ENCODE assay signal across 9 cellular contexts in genomic region chr14:73888460-73888725, GRCh38. TPM values are rescaled to one million over a fixed set of nuclear protein-coding genes. Genes with fewer than 3 reads are reported as not detected.
A peak's percentile ranks its signal among the peaks of the same experiment; 100 is the strongest.
DNase-seq lines count a peak whose midpoint lies in the region; ATAC-seq and TF ChIP-seq lines count a peak whose summit lies in the region.
"Had no signal": no experiment of that assay in that cellular context is flagged by ENCODE, and none has a peak within 500 bp of the region (broad histone marks: within the 10 kb centered on the region; RNA-seq: fewer than 3 reads in every experiment).

No MANE protein-coding gene starts in this region.

- H3K4me3 ChIP-seq in SJSA1 = peak overlapping the region; percentile 79
- peak overlapping the region in 4 of 7 experiments; percentile 7 to 90 (median 78) for H3K4me3 ChIP-seq in skin epidermis
- no peak overlapping the region for H3K4me3 ChIP-seq in gastroesophageal sphincter

- ATAC-seq in gastroesophageal sphincter (no peak), GM19035 (IDR thresholded peaks at IDR 0.05; ENCODE audit: unreplicated experiment) (no peak)

- in situ Hi-C loops in KBM-7 (cut with MboI; ENCODE audit: low pct_unique_long_range_greater_than_20kb, low sequenced_read_pairs) = no loop called here

- intact Hi-C loops in activated CD4-positive, alpha-beta T cell treated with anti-CD3 and anti-CD28 coated beads, Interleukin-2, amount 10 ng/mL, durations not matched to agents 24 days and 14 days (cut with micrococcal nuclease) = loop anchor here (5.0 kb wide), 4 partner anchors 146 to 396 kb away; partner anchors contain the start of genes PNMA1 and RIOX1

- H3K27ac Mint-ChIP-seq in activated CD4-positive, alpha-beta T cell treated with anti-CD3 and anti-CD28 coated beads, Interleukin-2, amount 10 ng/mL, durations not matched to agents 24 days and 14 days = peak overlapping the region; percentile 99

- peaks cover 11% of the 10 kb centered on the region for H3K36me3 Mint-ChIP-seq in activated CD4-positive, alpha-beta T cell treated with anti-CD3 and anti-CD28 coated beads, Interleukin-2, amount 10 ng/mL, durations not matched to agents 24 days and 14 days (ENCODE audit: low read depth)

- peaks cover 41% of the 10 kb centered on the region for H3K4me1 Mint-ChIP-seq in activated CD4-positive, alpha-beta T cell treated with anti-CD3 and anti-CD28 coated beads, Interleukin-2, amount 10 ng/mL, durations not matched to agents 24 days and 14 days

- DNase-seq in activated CD4-positive, alpha-beta T cell treated with anti-CD3 and anti-CD28 coated beads, Interleukin-2, amount 10 ng/mL, durations not matched to agents 24 days and 14 days = no peak
- no peak for DNase-seq in activated CD4-positive, alpha-beta T cell treated with anti-CD3 and anti-CD28 coated beads for 4 hours
- DNase-seq in SJSA1 (ENCODE audit: low read depth in 1 of 2, low spot score in 2 of 2) (peak in 1 of 2 experiments; percentile 2), epithelial cell of prostate (ENCODE audit: low read depth, low spot score) (no peak), KBM-7 (no peak)
- DNase-seq: stimulated activated naive CD4-positive, alpha-beta T cell treated with Interleukin-2 at 50 U/mL for 16 hours had no signal

- 39 to 40% methylated on average over 3 of the region's 3 CpGs for WGBS in gastroesophageal sphincter (ENCODE audit: low coverage in 1 of 2), 2 donors

- TF ChIP-seq POLR2A in gastroesophageal sphincter (IDR thresholded peaks at IDR 0.05) = no peak

- TF ChIP-seq EP300 in gastroesophageal sphincter (IDR thresholded peaks at IDR 0.05) = no peak

- H3K4me1 ChIP-seq in SJSA1 (replicated peaks) = peaks cover 19% of the 10 kb centered on the region
- peaks cover 0 to 49% (median 7%) of the 10 kb centered on the region in 3 donors for H3K4me1 ChIP-seq in gastroesophageal sphincter

- H3K4me3 Mint-ChIP-seq in activated CD4-positive, alpha-beta T cell treated with anti-CD3 and anti-CD28 coated beads, Interleukin-2, amount 10 ng/mL, durations not matched to agents 24 days and 14 days = peak overlapping the region; percentile 84

- H3K9me3 ChIP-seq in SJSA1 (replicated peaks) (no peaks in the 10 kb centered on the region), gastroesophageal sphincter (no peaks in the 10 kb centered on the region)

- peaks cover 39% of the 10 kb centered on the region for H3K36me3 ChIP-seq in SJSA1
- peaks cover 0 to 8% of the 10 kb centered on the region in 2 donors for H3K36me3 ChIP-seq in gastroesophageal sphincter

- H3K27me3 ChIP-seq in SJSA1 (replicated peaks) (no peaks in the 10 kb centered on the region), gastroesophageal sphincter (no peaks in the 10 kb centered on the region)

- no peak for TF ChIP-seq CTCF in gastroesophageal sphincter (IDR thresholded peaks at IDR 0.05)

- no peaks in the 10 kb centered on the region for H3K9me3 Mint-ChIP-seq in activated CD4-positive, alpha-beta T cell treated with anti-CD3 and anti-CD28 coated beads, Interleukin-2, amount 10 ng/mL, durations not matched to agents 24 days and 14 days

- H3K27me3 Mint-ChIP-seq in activated CD4-positive, alpha-beta T cell treated with anti-CD3 and anti-CD28 coated beads, Interleukin-2, amount 10 ng/mL, durations not matched to agents 24 days and 14 days = no peaks in the 10 kb centered on the region

- no peak overlapping the region for H3K27ac ChIP-seq in SJSA1
- peak overlapping the region; percentile 91 for H3K27ac ChIP-seq in epithelial cell of prostate
- peak overlapping the region in 7 of 21 experiments; percentile 7 to 99 (median 44) for H3K27ac ChIP-seq in skin epidermis
- peak overlapping the region in 1 of 4 donors; percentile 89 for H3K27ac ChIP-seq in gastroesophageal sphincter

RNA-seq across cellular contexts. Expression of gene ZNF410, which starts 1.7 kb away (rescaled TPM):
- 62.7 and 70.2 TPM in 2 replicates for total RNA-seq in activated CD4-positive, alpha-beta T cell treated with anti-CD3 and anti-CD28 coated beads, Interleukin-2, amount 10 ng/mL, durations not matched to agents 24 days and 14 days
- 49.2 and 63.1 TPM in 2 replicates for total RNA-seq in SJSA1 (2014; rRNA removed; shearing (Covaris generic))
- 10 to 100 TPM; 41.7 to 62.3 (median 52.5) TPM for total RNA-seq in gastroesophageal sphincter

RNA-seq across cellular contexts. Expression of gene PTGR2, which starts 36.8 kb away (rescaled TPM):
- 1.5 and 2.1 TPM in 2 replicates for total RNA-seq in activated CD4-positive, alpha-beta T cell treated with anti-CD3 and anti-CD28 coated beads, Interleukin-2, amount 10 ng/mL, durations not matched to agents 24 days and 14 days
- 2.9 and 3.9 TPM in 2 replicates for total RNA-seq in SJSA1 (2014; rRNA removed; shearing (Covaris generic))
- total RNA-seq in gastroesophageal sphincter = 10 to 100 TPM in 1 of 4 donors, 1 to 10 TPM in 3; 3.3 to 34.6 (median 5.4) TPM

Comparison
In these comparisons a context has a peak if more than half of its experiments do, and no peak if none do; other contexts are left out.
1. H3K4me3 ChIP-seq: peak in SJSA1 (single experiment) and skin epidermis (4 of 7); none in gastroesophageal sphincter (0 of 2).